ENCODE assay signal across 1 cellular context in genomic region chr5:147639303-147639702, GRCh38.
TF ChIP-seq lines count a peak whose summit lies in the region.

No MANE protein-coding gene starts in this region.

TF ChIP-seq in HepG2, 621 proteins besides CTCF, POLR2A, EP300 and RAD21 (continued from another document and continues in another):
- 0 out of 2 replicates have a peak, but pooled peaks have one; percentile 25 for TF ChIP-seq FOXP4 (CRISPR knock-in tag; IDR thresholded peaks at IDR 0.05)
- no peak for TF ChIP-seq ZNF567 (CRISPR knock-in tag; IDR thresholded peaks at IDR 0.05; ENCODE audit: borderline replicate concordance)
- peak; percentile 30; the same call in 1 of the 2 replicates for TF ChIP-seq HNF4A (CRISPR knock-in tag; IDR thresholded peaks at IDR 0.05)
- no peak for TF ChIP-seq EZH2 (conservative IDR thresholded peaks at IDR 0.05; ENCODE audit: low read depth, low read length)
- TF ChIP-seq ZNF770 (CRISPR knock-in tag; IDR thresholded peaks at IDR 0.05): no peak
- no peak for TF ChIP-seq GPBP1L1 (CRISPR knock-in tag; IDR thresholded peaks at IDR 0.05)
- TF ChIP-seq FOXO1 (CRISPR knock-in tag; IDR thresholded peaks at IDR 0.05): no peak
- peak in 1 of 2 experiments; percentile 53; a peak in 1 of 4 replicates for TF ChIP-seq NR2F1 (CRISPR knock-in tag; IDR thresholded peaks at IDR 0.05)
- TF ChIP-seq ZZZ3 (CRISPR knock-in tag; IDR thresholded peaks at IDR 0.05; ENCODE audit: borderline replicate concordance): no peak
- TF ChIP-seq FOXA1 (IDR thresholded peaks at IDR 0.05): peak; percentile 39; the same call in 1 of the 2 replicates
- peak; percentile 17; the same call in 1 of the 2 replicates for TF ChIP-seq FOXA1 (CRISPR knock-in tag; IDR thresholded peaks at IDR 0.05)
- TF ChIP-seq TBX3 (IDR thresholded peaks at IDR 0.05; ENCODE audit: borderline replicate concordance): peak; percentile 71; the same call in 1 of the 2 replicates
- TF ChIP-seq NFATC3 (CRISPR knock-in tag; IDR thresholded peaks at IDR 0.05): no peak
- peak; percentile 64; the same call in 1 of the 2 replicates for TF ChIP-seq CREM (IDR thresholded peaks at IDR 0.05)
- TF ChIP-seq CREM (CRISPR knock-in tag; IDR thresholded peaks at IDR 0.05): no peak
- TF ChIP-seq MIXL1 (CRISPR knock-in tag; IDR thresholded peaks at IDR 0.05): no peak
- TF ChIP-seq GATA4 (IDR thresholded peaks at IDR 0.05; ENCODE audit: borderline replicate concordance, low read depth): peak; percentile 70; the same call in 1 of the 2 replicates
- no peak for TF ChIP-seq ZNF792 (CRISPR knock-in tag; IDR thresholded peaks at IDR 0.05)
- no peak for TF ChIP-seq ZNF773 (CRISPR knock-in tag; IDR thresholded peaks at IDR 0.05; ENCODE audit: borderline replicate concordance)
- TF ChIP-seq ZMAT3 (CRISPR knock-in tag; conservative IDR thresholded peaks at IDR 0.05): no peak
- no peak for TF ChIP-seq ZNF775 (CRISPR knock-in tag; IDR thresholded peaks at IDR 0.05; ENCODE audit: borderline replicate concordance)
- TF ChIP-seq BCL6 (CRISPR knock-in tag; IDR thresholded peaks at IDR 0.05): peak; percentile 73
- no peak for TF ChIP-seq SOX6 (IDR thresholded peaks at IDR 0.05)
- peak; percentile 93 for TF ChIP-seq SOX6 (CRISPR knock-in tag; IDR thresholded peaks at IDR 0.05)
- TF ChIP-seq HNRNPK (IDR thresholded peaks at IDR 0.05; ENCODE audit: low read depth, low read length, poor library complexity, severe bottlenecking): no peak
- TF ChIP-seq ZNF710 (CRISPR knock-in tag; IDR thresholded peaks at IDR 0.05; ENCODE audit: borderline replicate concordance): no peak
- TF ChIP-seq CSRNP2 (CRISPR knock-in tag; conservative IDR thresholded peaks at IDR 0.05; ENCODE audit: low read depth): no peak
- TF ChIP-seq CHD2 (IDR thresholded peaks at IDR 0.05; ENCODE audit: low read depth, low read length): no peak
- peak; percentile 53; the same call in 1 of the 2 replicates for TF ChIP-seq ZNF609 (CRISPR knock-in tag; IDR thresholded peaks at IDR 0.05; ENCODE audit: borderline replicate concordance)
- TF ChIP-seq BORCS8-MEF2B (CRISPR knock-in tag; IDR thresholded peaks at IDR 0.05): no peak
- no peak for TF ChIP-seq CEBPG (CRISPR knock-in tag; IDR thresholded peaks at IDR 0.05)
- peak; percentile 88 for TF ChIP-seq ARID5B (CRISPR knock-in tag; IDR thresholded peaks at IDR 0.05)
- TF ChIP-seq SOX13 (IDR thresholded peaks at IDR 0.05): peak; percentile 66; the same call in 1 of the 2 replicates
- TF ChIP-seq SOX13 (CRISPR knock-in tag; conservative IDR thresholded peaks at IDR 0.05 in 1 of 2, IDR thresholded peaks at IDR 0.05 in 1 of 2): peak in 1 of 2 experiments; percentile 97; a peak in 2 of 4 replicates
- TF ChIP-seq ZNF879 (CRISPR knock-in tag; IDR thresholded peaks at IDR 0.05): no peak
- no peak for TF ChIP-seq SRSF1 (optimal IDR thresholded peaks at IDR 0.05; ENCODE audit: low read depth, low read length)
- no peak for TF ChIP-seq DDIT3 (CRISPR knock-in tag; IDR thresholded peaks at IDR 0.05)
- no peak for TF ChIP-seq PHB2 (IDR thresholded peaks at IDR 0.05; ENCODE audit: partially characterized antibody)
- TF ChIP-seq ZFY (CRISPR knock-in tag; IDR thresholded peaks at IDR 0.05): no peak
- TF ChIP-seq GLI4 (CRISPR knock-in tag; IDR thresholded peaks at IDR 0.05; ENCODE audit: borderline replicate concordance): no peak
- peak; percentile 82 for TF ChIP-seq GATAD2A (CRISPR knock-in tag; IDR thresholded peaks at IDR 0.05)
- TF ChIP-seq MAFF (IDR thresholded peaks at IDR 0.05; ENCODE audit: low read depth, low read length): no peak
- no peak for TF ChIP-seq TFE3 (CRISPR knock-in tag; IDR thresholded peaks at IDR 0.05)
- no peak for TF ChIP-seq DR1 (CRISPR knock-in tag; IDR thresholded peaks at IDR 0.05)
